In genomic region chr6:116461075-116461474, GRCh38 we compare ENCODE assay signal across 9 cellular contexts. TPM values are rescaled to one million over a fixed set of nuclear protein-coding genes. Genes with fewer than 3 reads are reported as not detected.
A peak's percentile ranks its signal among the peaks of the same experiment; 100 is the strongest.
DNase-seq lines count a peak whose midpoint lies in the region; ATAC-seq and TF ChIP-seq lines count a peak whose summit lies in the region.
"Had no signal": no experiment of that assay in that cellular context is flagged by ENCODE, and none has a peak within 500 bp of the region (broad histone marks: within the 10 kb centered on the region; RNA-seq: fewer than 3 reads in every experiment).

CALHM6 (plus strand) TSS chr6:116461375; CDS start chr6:116461930, 555 bp downstream.

- ATAC-seq in HG02840 (IDR thresholded peaks at IDR 0.05; ENCODE audit: low FRiP score, unreplicated experiment) = no peak

- H3K79me2 ChIP-seq in neural progenitor cell (ENCODE audit: low read depth) = no peaks in the 10 kb centered on the region

- DNase-seq in NT2/D1 (ENCODE audit: low read depth, low spot score) (no peak), epithelial cell of proximal tubule (ENCODE audit: low read depth) (no peak), neural progenitor cell (ENCODE audit: low spot score) (no peak), NCI-H128 (lab: John Stamatoyannopoulos, UW; ENCODE audit: unreplicated experiment) (no peak), cerebellar nuclear complex (lab: John Stamatoyannopoulos, UW) (no peak), DMS114 treated with DMSO at 0.1 percent for 48 hours (lab: John Stamatoyannopoulos, UW; ENCODE audit: unreplicated experiment) (no peak)
- DNase-seq: effector CD8-positive, alpha-beta T cell had no signal

- H3K9me3 Mint-ChIP-seq in neural progenitor cell = peaks cover 2% of the 10 kb centered on the region

- peak within 1 kb of the TSS; percentile 57 to 96 (median 78) for H3K4me2 ChIP-seq in BLaER1 treated with 17β-estradiol and CSF1 and Interleukin-3, amounts not matched to agents 10 nM and 100 nM
- peak within 1 kb of the TSS; percentile 67 for H3K4me2 ChIP-seq in neural progenitor cell

- peaks cover 17% of the 10 kb centered on the region for H3K4me1 Mint-ChIP-seq in neural progenitor cell

- H3K27me3 ChIP-seq in BLaER1 treated with 17β-estradiol and CSF1 and Interleukin-3, amounts not matched to agents 10 nM and 100 nM = peaks cover 7 to 35% (median 25%) of the 10 kb centered on the region in 11 experiments; a peak in 21 of 22 replicates
- H3K27me3 ChIP-seq in NT2/D1 (ENCODE audit: insufficient read depth, insufficient read length) = peaks cover 43% of the 10 kb centered on the region
- peaks cover 64% of the 10 kb centered on the region for H3K27me3 ChIP-seq in neural progenitor cell

- peak within 1 kb of the TSS; percentile 36 to 62 (median 50) for H3K4me3 ChIP-seq in BLaER1 treated with 17β-estradiol and CSF1 and Interleukin-3, amounts not matched to agents 10 nM and 100 nM
- H3K4me3 ChIP-seq in NT2/D1 (ENCODE audit: insufficient read length, low read depth) (peak within 1 kb of the TSS; percentile 51), epithelial cell of proximal tubule (ENCODE audit: low read depth, low read length) (peak within 1 kb of the TSS; percentile 50), neural progenitor cell (peak within 1 kb of the TSS; percentile 40)

- H3F3A ChIP-seq in neural progenitor cell (ENCODE audit: low read depth) = no peaks in the 10 kb centered on the region

- H3K9ac ChIP-seq in BLaER1 treated with 17β-estradiol and CSF1 and Interleukin-3, amounts not matched to agents 10 nM and 100 nM = peak within 1 kb of the TSS; percentile 34 to 63 (median 53); a peak in 21 of 22 replicates
- peak within 1 kb of the TSS; percentile 72 for H3K9ac ChIP-seq in NT2/D1 (ENCODE audit: insufficient read length, low read depth)
- H3K9ac ChIP-seq in neural progenitor cell = no peak within 1 kb of the TSS

- peak within 1 kb of the TSS; percentile 68 for H2AFZ ChIP-seq in neural progenitor cell (replicated peaks)

- no peak within 1 kb of the TSS for H3K27ac Mint-ChIP-seq in neural progenitor cell

- no peaks in the 10 kb centered on the region for H3K36me3 Mint-ChIP-seq in neural progenitor cell

- H4K20me1 ChIP-seq in BLaER1 treated with 17β-estradiol and CSF1 and Interleukin-3, amounts not matched to agents 10 nM and 100 nM = no peaks in the 10 kb centered on the region
- H4K20me1 ChIP-seq in neural progenitor cell (ENCODE audit: low read depth) = no peaks in the 10 kb centered on the region

- peaks cover 8 to 87% (median 28%) of the 10 kb centered on the region in 10 experiments; a peak in 19 of 20 replicates for H3K4me1 ChIP-seq in BLaER1 treated with 17β-estradiol and CSF1 and Interleukin-3, amounts not matched to agents 10 nM and 100 nM
- H3K4me1 ChIP-seq in NT2/D1 (ENCODE audit: insufficient read depth, insufficient read length) (no peaks in the 10 kb centered on the region), neural progenitor cell (no peaks in the 10 kb centered on the region)

- TF ChIP-seq CTCF in epithelial cell of proximal tubule (conservative IDR thresholded peaks at IDR 0.05; ENCODE audit: low read depth, low read length) = no peak
- no peak for TF ChIP-seq CTCF in neural progenitor cell (IDR thresholded peaks at IDR 0.05)

- peak within 1 kb of the TSS in 8 of 11 experiments; percentile 21 to 61 (median 48); a peak in 11 of 22 replicates for H3K27ac ChIP-seq in BLaER1 treated with 17β-estradiol and CSF1 and Interleukin-3, amounts not matched to agents 10 nM and 100 nM
- H3K27ac ChIP-seq in neural progenitor cell = no peak within 1 kb of the TSS

- H3K9me3 ChIP-seq in BLaER1 treated with 17β-estradiol and CSF1 and Interleukin-3, amounts not matched to agents 10 nM and 100 nM (replicated peaks in 1 of 11) = peaks cover 0 to 16% (median 11%) of the 10 kb centered on the region in 11 experiments; a peak in 19 of 22 replicates
- H3K9me3 ChIP-seq in NT2/D1 (ENCODE audit: insufficient read depth, low read length) (no peaks in the 10 kb centered on the region), neural progenitor cell (ENCODE audit: low read depth) (no peaks in the 10 kb centered on the region)

- peak within 1 kb of the TSS; percentile 79 for H3K4me3 Mint-ChIP-seq in neural progenitor cell

- peaks cover 9% of the 10 kb centered on the region for H3K27me3 Mint-ChIP-seq in neural progenitor cell (ENCODE audit: insufficient read depth, low read depth)

- H3K36me3 ChIP-seq in BLaER1 treated with 17β-estradiol and CSF1 and Interleukin-3, amounts not matched to agents 10 nM and 100 nM = no peaks in the 10 kb centered on the region
- H3K36me3 ChIP-seq in NT2/D1 (ENCODE audit: insufficient read depth, insufficient read length, low read length) (no peaks in the 10 kb centered on the region), neural progenitor cell (no peaks in the 10 kb centered on the region)

RNA-seq across cellular contexts. Expression of gene CALHM6, which starts in this region (rescaled TPM):
- 0.35 and 4.8 TPM in 2 replicates for total RNA-seq in epithelial cell of proximal tubule
- total RNA-seq in neural progenitor cell (ENCODE audit: low replicate concordance) = 1.3 TPM in 1 of 2 replicates, not detected in the other
